Comparison of ENCODE assay signal across 1 cellular context in genomic region chr13:46556380-46556779, GRCh38.
TF ChIP-seq lines count a peak whose summit lies in the region.

No MANE protein-coding gene starts in this region.

TF ChIP-seq in HepG2, 621 proteins besides CTCF, POLR2A, EP300 and RAD21:
- TF ChIP-seq ZNF841 (CRISPR knock-in tag; IDR thresholded peaks at IDR 0.05; ENCODE audit: borderline replicate concordance) = no peak
- TF ChIP-seq ZBTB44 (CRISPR knock-in tag; IDR thresholded peaks at IDR 0.05) = no peak
- TF ChIP-seq PRDM10 (CRISPR knock-in tag; IDR thresholded peaks at IDR 0.05; ENCODE audit: low read depth) = no peak
- TF ChIP-seq ATF7 (IDR thresholded peaks at IDR 0.05) = no peak
- TF ChIP-seq ATF7 (CRISPR knock-in tag; IDR thresholded peaks at IDR 0.05) = no peak
- TF ChIP-seq CAMTA2 (CRISPR knock-in tag; IDR thresholded peaks at IDR 0.05; ENCODE audit: borderline replicate concordance) = no peak
- no peak for TF ChIP-seq THAP8 (CRISPR knock-in tag; IDR thresholded peaks at IDR 0.05; ENCODE audit: borderline replicate concordance)
- no peak for TF ChIP-seq ZNF142 (CRISPR knock-in tag; IDR thresholded peaks at IDR 0.05)
- no peak for TF ChIP-seq SPEN (CRISPR knock-in tag; IDR thresholded peaks at IDR 0.05; ENCODE audit: low read depth)
- TF ChIP-seq REL (CRISPR knock-in tag; conservative IDR thresholded peaks at IDR 0.05) = no peak
- no peak for TF ChIP-seq ZNF792 (CRISPR knock-in tag; IDR thresholded peaks at IDR 0.05)
- no peak for TF ChIP-seq ZBTB2 (CRISPR knock-in tag; IDR thresholded peaks at IDR 0.05; ENCODE audit: low read depth)
- no peak for TF ChIP-seq FOSL1 (CRISPR knock-in tag; IDR thresholded peaks at IDR 0.05; ENCODE audit: borderline replicate concordance)
- TF ChIP-seq TBP (CRISPR knock-in tag; IDR thresholded peaks at IDR 0.05) = no peak
- TF ChIP-seq SSRP1 (CRISPR knock-in tag; IDR thresholded peaks at IDR 0.05) = no peak
- no peak for TF ChIP-seq ZFP90 (CRISPR knock-in tag; IDR thresholded peaks at IDR 0.05; ENCODE audit: borderline replicate concordance)
- TF ChIP-seq THAP7 (CRISPR knock-in tag; IDR thresholded peaks at IDR 0.05) = no peak
- TF ChIP-seq ZNF367 (CRISPR knock-in tag; IDR thresholded peaks at IDR 0.05; ENCODE audit: borderline replicate concordance) = no peak
- no peak for TF ChIP-seq ZNF557 (CRISPR knock-in tag; IDR thresholded peaks at IDR 0.05)
TF ChIP-seq in HepG2: peak in this region for 0.
